In genomic region chr9:128724744-128725211, GRCh38 we compare ENCODE assay signal across 8 cellular contexts. TPM values are rescaled to one million over a fixed set of nuclear protein-coding genes. Genes with fewer than 3 reads are reported as not detected.
A peak's percentile ranks its signal among the peaks of the same experiment; 100 is the strongest.
DNase-seq lines count a peak whose midpoint lies in the region; ATAC-seq and TF ChIP-seq lines count a peak whose summit lies in the region.

No MANE protein-coding gene starts in this region.

- peak; percentile 33 for DNase-seq in activated T-cell treated with anti-CD3 and anti-CD28 coated beads for 48 hours (ENCODE audit: low read depth)
- no peak for DNase-seq in activated T-cell treated with anti-CD3 and anti-CD28 coated beads for 4 hours
- DNase-seq in SK-N-MC (ENCODE audit: low read depth, low spot score): no peak
- DNase-seq in astrocyte of the spinal cord (ENCODE audit: low read depth, low spot score): peak; percentile 70
- peak; percentile 81 to 88 (median 87) for DNase-seq in right cardiac atrium
- DNase-seq in posterior vena cava (ENCODE audit: low spot score): peak; percentile 83
- DNase-seq in KG1 (lab: John Stamatoyannopoulos, UW): no peak

- peak; percentile 67 to 81 for ATAC-seq in right cardiac atrium

- intact Hi-C loops in right cardiac atrium (cut with DNase I): no loop called here
- intact Hi-C loops in posterior vena cava (cut with DNase I): no loop called here

- H3K9ac ChIP-seq in SK-N-MC (ENCODE audit: insufficient read length): no peak overlapping the region

- H3K9me3 ChIP-seq in KOPT-K1 (ENCODE audit: insufficient read depth, low read length, poor library complexity, severe bottlenecking) (no peaks in the 10 kb centered on the region), SK-N-MC (ENCODE audit: low read depth, low read length) (no peaks in the 10 kb centered on the region), right cardiac atrium (ENCODE audit: control insufficient read depth, low read length) (no peaks in the 10 kb centered on the region)

- no peaks in the 10 kb centered on the region for H3K27me3 ChIP-seq in right cardiac atrium (ENCODE audit: control insufficient read depth, insufficient read depth)

- in situ Hi-C loops in astrocyte of the spinal cord (cut with HindIII; ENCODE audit: low sequenced_read_pairs): no loop called here

- WGBS in right cardiac atrium: 21% methylated on average over 10 of the region's 10 CpGs

- peaks cover 3% of the 10 kb centered on the region for H3K4me1 ChIP-seq in right cardiac atrium (ENCODE audit: control insufficient read depth, insufficient read depth, low read length)

- TF ChIP-seq CTCF in astrocyte of the spinal cord (IDR thresholded peaks at IDR 0.05; ENCODE audit: low read depth, low read length): no peak

- H3K27ac ChIP-seq in KOPT-K1 (ENCODE audit: low read depth, low read length, poor library complexity, severe bottlenecking) (peak overlapping the region; percentile 81), SK-N-MC (peak overlapping the region; percentile 28; the same call in 1 of the 2 replicates), right cardiac atrium (ENCODE audit: low read length) (peak overlapping the region; percentile 58)

- peak overlapping the region; percentile 81 for H3K4me3 ChIP-seq in SK-N-MC
- peak overlapping the region; percentile 66 for H3K4me3 ChIP-seq in astrocyte of the spinal cord (ENCODE audit: low read depth, low read length)
- H3K4me3 ChIP-seq in right cardiac atrium (ENCODE audit: low read length): peak overlapping the region; percentile 55

- H3K36me3 ChIP-seq in KOPT-K1 (ENCODE audit: insufficient read depth, low read length) (peaks cover 19% of the 10 kb centered on the region; the same call in 1 of the 2 replicates), SK-N-MC (ENCODE audit: insufficient read depth, low read length) (peaks cover 3% of the 10 kb centered on the region; the same call in 1 of the 2 replicates)

RNA-seq across cellular contexts. Expression of gene ZDHHC12, which starts 0.9 kb away (rescaled TPM):
- total RNA-seq in right cardiac atrium: 10 to 100 TPM in 1 of 4 donors, 1 to 10 TPM in 3; 8.3 to 11.5 (median 9.4) TPM
- polyA plus RNA-seq in right cardiac atrium: 13.1 TPM
- total RNA-seq in posterior vena cava: 1 to 10 TPM; 8.3 to 8.6 TPM

RNA-seq across cellular contexts. Expression of gene PKN3, which starts 22.5 kb away (rescaled TPM):
- total RNA-seq in right cardiac atrium (1 to 10 TPM; 4.7 to 8.7 (median 7.4) TPM), posterior vena cava (10 to 100 TPM in 1 of 2 donors, 1 to 10 TPM in 1; 8.8 to 11.4 TPM)
- 6.5 TPM for polyA plus RNA-seq in right cardiac atrium

RNA-seq across cellular contexts. Expression of gene SET, which starts 35.8 kb away (rescaled TPM):
- 100 to 1,000 TPM; 180 to 210 (median 191) TPM for total RNA-seq in right cardiac atrium
- polyA plus RNA-seq in right cardiac atrium: 86.1 TPM
- 100 to 1,000 TPM; 189 to 240 TPM for total RNA-seq in posterior vena cava

RNA-seq across cellular contexts. Expression of gene ZER1, which starts 46.9 kb away (rescaled TPM):
- total RNA-seq in right cardiac atrium (10 to 100 TPM; 40.6 to 56.8 (median 47.2) TPM), posterior vena cava (10 to 100 TPM; 28.1 to 28.9 TPM)
- 34.7 TPM for polyA plus RNA-seq in right cardiac atrium

Comparison
In these comparisons a context has a peak if more than half of its experiments do, and no peak if none do; other contexts are left out.
1. DNase-seq: peak in activated T-cell treated with anti-CD3 and anti-CD28 coated beads for 48 hours (single experiment), astrocyte of the spinal cord (single experiment), right cardiac atrium (3 of 3) and posterior vena cava (single experiment); none in activated T-cell treated with anti-CD3 and anti-CD28 coated beads for 4 hours (single experiment), SK-N-MC (single experiment) and KG1 (single experiment).
2. H3K27ac ChIP-seq: peak in every context shown above with its lines; median percentile 81 in KOPT-K1; 58 in right cardiac atrium; 28 in SK-N-MC.
3. Peak in every context shown above with its lines, with median percentiles within 50 percentile points of each other: H3K4me3 ChIP-seq.